9 cellular contexts compared by ENCODE assay signal in the genomic region with DNA sequence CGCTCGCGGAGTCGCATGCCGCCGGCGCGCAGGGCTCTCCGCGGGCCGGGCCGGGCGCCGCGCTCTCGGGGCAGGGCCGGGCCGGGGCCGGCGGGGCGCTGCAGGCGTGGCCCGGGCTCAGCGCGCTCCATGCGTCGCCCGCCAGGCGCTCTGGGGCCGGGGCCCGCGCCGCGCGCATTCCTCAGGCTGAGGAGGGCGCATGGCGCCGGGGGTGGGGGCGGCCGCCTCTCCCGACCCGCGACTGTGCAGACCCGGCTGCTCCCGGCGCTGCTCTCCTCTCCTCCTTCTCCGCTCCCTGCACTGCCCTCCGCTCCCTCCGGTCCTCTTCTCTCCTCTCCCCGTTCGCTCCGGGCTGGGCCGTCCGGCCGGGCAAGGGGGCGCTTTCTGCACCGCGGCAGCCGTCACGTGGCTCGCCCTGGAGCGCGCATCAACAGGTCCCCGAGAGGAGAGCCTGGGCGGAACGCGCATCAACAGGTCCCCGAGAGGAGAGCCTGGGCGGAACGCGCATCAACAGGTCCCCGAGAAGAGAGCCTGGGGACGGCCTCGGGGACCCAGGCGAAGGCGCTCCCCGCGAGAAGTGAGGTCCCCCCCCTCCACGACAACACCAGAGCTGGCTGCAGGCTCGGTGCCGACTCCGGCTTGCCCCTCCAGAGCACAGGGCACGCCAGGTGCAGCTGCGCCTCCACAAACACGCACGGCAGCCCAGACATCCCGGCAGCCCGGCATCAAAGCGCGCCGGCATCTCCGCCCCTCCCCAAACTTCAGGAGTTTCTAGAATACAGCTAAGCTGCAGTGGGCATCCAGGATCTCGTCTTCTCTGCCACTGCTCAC. TPM values are rescaled to one million over a fixed set of nuclear protein-coding genes. Genes with fewer than 3 reads are reported as not detected.
DNase-seq lines count a peak whose midpoint lies in the region; ATAC-seq and TF ChIP-seq lines count a peak whose summit lies in the region.
"Had no signal": no experiment of that assay in that cellular context is flagged by ENCODE, and none has a peak within 500 bp of the region (broad histone marks: within the 10 kb centered on the region; RNA-seq: fewer than 3 reads in every experiment).

No MANE protein-coding gene starts in this region.

- H3K9me3 ChIP-seq in PC-3 (ENCODE audit: low read length), result no peaks in the 10 kb centered on the region
- H3K9me3 ChIP-seq in tibial nerve, result no peaks in the 10 kb centered on the region

- no peak overlapping the region for H3K27ac ChIP-seq in PC-3 (ENCODE audit: low read length)
- H3K27ac ChIP-seq in tibial nerve, result peak overlapping the region in 1 of 4 donors; percentile 67

- H3F3A ChIP-seq in PC-3 (ENCODE audit: low read length, unreplicated experiment), result no peaks in the 10 kb centered on the region

- peak; percentile 30 for DNase-seq in AG10803 (ENCODE audit: low read depth)
- no peak for DNase-seq in PC-3
- peak; percentile 66 for DNase-seq in dermis blood vessel endothelial cell
- peak in 1 of 2 experiments; percentile 68 for DNase-seq in mesothelial cell of epicardium (ENCODE audit: low spot score in 2 of 2, unreplicated experiment in 2 of 2)
- DNase-seq in tibial nerve (ENCODE audit: low spot score in 2 of 2), result no peak
- no peak for DNase-seq in NCI-H1436 treated with DMSO at 0.1 percent for 48 hours (lab: John Stamatoyannopoulos, UW)
- no peak for DNase-seq in NCI-H2171 treated with DMSO at 0.1 percent for 48 hours (lab: John Stamatoyannopoulos, UW)

- H3K4me1 Mint-ChIP-seq in mesothelial cell of epicardium, result peaks cover 24% of the 10 kb centered on the region

- POLR2A ChIA-PET in PC-3 (lab: Charles Lee; ENCODE audit: unreplicated experiment), result no interaction called here

- H3K4me2 ChIP-seq in PC-3 (ENCODE audit: low read length), result peak overlapping the region; percentile 80

- CTCF ChIA-PET in PC-3 (lab: Charles Lee), result no interaction called here

- 1% methylated on average over 70 to 74 of the region's 93 CpGs for whole genome bisulfite sequencing in tibial nerve, 2 donors

- intact Hi-C loops in PC-3 (cut with micrococcal nuclease), result no loop called here

- H3K27me3 Mint-ChIP-seq in mesothelial cell of epicardium (ENCODE audit: low read depth), result peaks cover 43% of the 10 kb centered on the region

- H3K27ac Mint-ChIP-seq in mesothelial cell of epicardium, result peak overlapping the region; percentile 59
- H3K27ac Mint-ChIP-seq: dendritic cell treated with granulocyte-macrophage colony-stimulating factor and Interleukin-4, amounts not matched to agents 40 ng/mL and 50 ng/mL, for 4 days had no signal

- no peaks in the 10 kb centered on the region for H3K9me3 Mint-ChIP-seq in mesothelial cell of epicardium
- H3K9me3 Mint-ChIP-seq: dendritic cell treated with granulocyte-macrophage colony-stimulating factor and Interleukin-4, amounts not matched to agents 40 ng/mL and 50 ng/mL, for 4 days had no signal

- H3K36me3 Mint-ChIP-seq in mesothelial cell of epicardium, result no peaks in the 10 kb centered on the region

- H2AFZ ChIP-seq in PC-3 (ENCODE audit: low read length), result 0 out of 2 replicates have a peak overlapping the region, but pooled peaks have one; percentile 4

- BruUV-seq in PC-3 (replicated peaks; lab: Mats Ljungman, UMichigan), result no TSS peak

- H3K4me1 ChIP-seq in PC-3 (ENCODE audit: insufficient read depth, low read length), result 0 out of 2 replicates have a peak, but pooled peaks cover 3% of the 10 kb centered on the region
- H3K4me1 ChIP-seq in tibial nerve, result peaks cover 0 to 49% (median 7%) of the 10 kb centered on the region in 4 donors

- ATAC-seq in PC-3 (peak; percentile 46), GM21528 (IDR thresholded peaks at IDR 0.05; ENCODE audit: low FRiP score, unreplicated experiment) (no peak)

- no peak for TF ChIP-seq EP300 in tibial nerve (IDR thresholded peaks at IDR 0.05)

- H3K9ac ChIP-seq in PC-3 (ENCODE audit: low read length), result no peak overlapping the region

- H3K9me2 ChIP-seq in PC-3 (replicated peaks; ENCODE audit: low read length), result no peaks in the 10 kb centered on the region

- peak overlapping the region; percentile 83 for H3K4me3 Mint-ChIP-seq in mesothelial cell of epicardium
- H3K4me3 Mint-ChIP-seq: dendritic cell treated with granulocyte-macrophage colony-stimulating factor and Interleukin-4, amounts not matched to agents 40 ng/mL and 50 ng/mL, for 4 days had no signal

- H3K36me3 ChIP-seq in PC-3 (ENCODE audit: low read depth, low read length), result no peaks in the 10 kb centered on the region
- peaks cover 0 to 12% (median 0%) of the 10 kb centered on the region in 3 donors for H3K36me3 ChIP-seq in tibial nerve

- TF ChIP-seq CTCF in AG10803 (conservative IDR thresholded peaks at IDR 0.05; ENCODE audit: low read length), result no peak
- no peak for TF ChIP-seq CTCF in PC-3 (conservative IDR thresholded peaks at IDR 0.05; ENCODE audit: low read depth, low read length)
- no peak for TF ChIP-seq CTCF in mesothelial cell of epicardium (IDR thresholded peaks at IDR 0.05; ENCODE audit: unreplicated experiment)
- TF ChIP-seq CTCF in tibial nerve (IDR thresholded peaks at IDR 0.05), result no peak

- H4K20me1 ChIP-seq in PC-3 (ENCODE audit: low read length), result 0 out of 2 replicates have a peak, but pooled peaks cover 2% of the 10 kb centered on the region

- TF ChIP-seq POLR2A in tibial nerve (IDR thresholded peaks at IDR 0.05), result no peak

- H3K4me3 ChIP-seq in AG10803 (ENCODE audit: low read length), result peak overlapping the region; percentile 57
- peak overlapping the region; percentile 57 for H3K4me3 ChIP-seq in PC-3 (ENCODE audit: low read length)
- peak overlapping the region; percentile 33 to 58 (median 42) for H3K4me3 ChIP-seq in tibial nerve

- no peaks in the 10 kb centered on the region for H3K79me2 ChIP-seq in PC-3 (ENCODE audit: low read length)

- H3K27me3 ChIP-seq in PC-3 (ENCODE audit: low read length) (no peaks in the 10 kb centered on the region), tibial nerve (peaks cover 0 to 49% of the 10 kb centered on the region in 2 donors)

RNA-seq across cellular contexts. Expression of gene PPP2R3B, which starts 12.9 kb away (rescaled TPM):
- total RNA-seq in PC-3 (2014; rRNA removed) (35.2 and 35.4 TPM in 2 replicates), dermis blood vessel endothelial cell (13.5 and 16.3 TPM in 2 replicates), mesothelial cell of epicardium (63.0 to 65.5 TPM (median 65.2 TPM) in 3 replicates), tibial nerve (10 to 100 TPM; 20.4 to 59.4 (median 32.7) TPM)

RNA-seq across cellular contexts. Expression of gene GTPBP6, which starts 55.3 kb away (rescaled TPM):
- total RNA-seq in PC-3 (2014; rRNA removed) (38.8 and 49.0 TPM in 2 replicates), dermis blood vessel endothelial cell (31.7 and 49.9 TPM in 2 replicates), mesothelial cell of epicardium (65.6 to 67.1 TPM (median 66.7 TPM) in 3 replicates), tibial nerve (10 to 100 TPM; 39.3 to 84.1 (median 56.3) TPM)

Comparison
In these comparisons a context has a peak if more than half of its experiments do, and no peak if none do; other contexts are left out.
1. DNase-seq: peak in AG10803 (single experiment) and dermis blood vessel endothelial cell (single experiment); none in PC-3 (single experiment), tibial nerve (0 of 2), NCI-H1436 treated with DMSO at 0.1 percent for 48 hours (single experiment) and NCI-H2171 treated with DMSO at 0.1 percent for 48 hours (single experiment).
2. Peak in every context shown above with its lines, with median percentiles within 50 percentile points of each other: H3K4me3 ChIP-seq.